ENCODE assay signal across 8 cellular contexts in genomic region chr5:82277613-82277986, GRCh38. TPM values are rescaled to one million over a fixed set of nuclear protein-coding genes. Genes with fewer than 3 reads are reported as not detected.
DNase-seq lines count a peak whose midpoint lies in the region; ATAC-seq and TF ChIP-seq lines count a peak whose summit lies in the region.

No MANE protein-coding gene starts in this region.

- intact Hi-C loops in body of pancreas (cut with DNase I) (no loop called here), vagina (cut with DNase I) (no loop called here)

- H3K4me3 ChIP-seq in AG10803 (ENCODE audit: low read length), result peak overlapping the region; percentile 96
- H3K4me3 ChIP-seq in body of pancreas, result peak overlapping the region; percentile 77 to 95
- H3K4me3 ChIP-seq in lung, result peak overlapping the region; percentile 92
- H3K4me3 ChIP-seq in vagina, result peak overlapping the region; percentile 62 to 92

- no peaks in the 10 kb centered on the region for H3K27me3 ChIP-seq in body of pancreas
- no peaks in the 10 kb centered on the region for H3K27me3 ChIP-seq in lung (ENCODE audit: control insufficient read depth, insufficient read depth)
- H3K27me3 ChIP-seq in vagina, result no peaks in the 10 kb centered on the region

- H3K9me3 ChIP-seq in body of pancreas (no peaks in the 10 kb centered on the region), lung (ENCODE audit: control insufficient read depth in 2 of 2, insufficient read depth in 1 of 2, low read length in 1 of 2) (no peaks in the 10 kb centered on the region), vagina (no peaks in the 10 kb centered on the region)

- WGBS in body of pancreas, 2 donors, result 1 to 2% methylated on average over 15 of the region's 15 CpGs
- WGBS in lung, 2 donors, result 2 to 3% methylated on average over 15 of the region's 15 CpGs

- ATAC-seq in HG03565 (IDR thresholded peaks at IDR 0.05; ENCODE audit: unreplicated experiment) (peak; percentile 1), body of pancreas (no peak), lung (ENCODE audit: insufficient read depth, low FRiP score) (no peak), GM18502 (IDR thresholded peaks at IDR 0.05; ENCODE audit: poor library complexity, unreplicated experiment) (no peak)

- H3K4me1 ChIP-seq in body of pancreas, result peaks cover 23% of the 10 kb centered on the region
- H3K4me1 ChIP-seq in lung (ENCODE audit: control insufficient read depth in 2 of 2, insufficient read depth in 2 of 2, low read length in 2 of 2), result peaks cover 3 to 12% of the 10 kb centered on the region in 2 donors
- H3K4me1 ChIP-seq in vagina, result peaks cover 25% of the 10 kb centered on the region

- H3K27ac ChIP-seq in body of pancreas (peak overlapping the region; percentile 78 to 87 (median 84)), lung (ENCODE audit: low read depth in 1 of 2, low read length in 1 of 2) (peak overlapping the region; percentile 82 to 88), vagina (peak overlapping the region; percentile 79)

- TF ChIP-seq CTCF in AG10803 (conservative IDR thresholded peaks at IDR 0.05; ENCODE audit: low read length) (no peak), body of pancreas (IDR thresholded peaks at IDR 0.05) (no peak), lung (IDR thresholded peaks at IDR 0.05; ENCODE audit: control extremely low read depth, extremely low read depth) (no peak), vagina (IDR thresholded peaks at IDR 0.05) (no peak)

- TF ChIP-seq POLR2A in body of pancreas (IDR thresholded peaks at IDR 0.05) (no peak), vagina (IDR thresholded peaks at IDR 0.05) (no peak)

- DNase-seq in AG10803 (ENCODE audit: low read depth) (peak; percentile 20), body of pancreas (no peak), lung (ENCODE audit: low spot score) (no peak), vagina (ENCODE audit: extremely low spot score in 2 of 2) (no peak), GDM1 (lab: John Stamatoyannopoulos, UW) (no peak), NCI-H2196 treated with DMSO at 0.1 percent for 48 hours (lab: John Stamatoyannopoulos, UW; ENCODE audit: unreplicated experiment) (no peak)

- H3K36me3 ChIP-seq in body of pancreas (replicated peaks in 1 of 2; ENCODE audit: insufficient read depth in 1 of 2, low read depth in 2 of 2) (peaks cover 11 to 12% of the 10 kb centered on the region in 2 donors), lung (ENCODE audit: control insufficient read depth in 2 of 2, insufficient read depth in 2 of 2, low read length in 2 of 2) (peaks cover 12 to 15% of the 10 kb centered on the region in 2 donors), vagina (peaks cover 0 to 23% of the 10 kb centered on the region in 2 donors)

RNA-seq across cellular contexts. Expression of gene RPS23, which starts 0.6 kb away (rescaled TPM):
- total RNA-seq in body of pancreas (1,000 to 10,000 TPM in 1 of 2 donors, 100 to 1,000 TPM in 1; 953 to 1,329 TPM), lung (1,000 to 10,000 TPM; 1,189 to 2,241 TPM), vagina (2,334 TPM)
- polyA plus RNA-seq in lung, result 1,000 to 10,000 TPM; 1,715 to 3,271 TPM
